In the genomic region with DNA sequence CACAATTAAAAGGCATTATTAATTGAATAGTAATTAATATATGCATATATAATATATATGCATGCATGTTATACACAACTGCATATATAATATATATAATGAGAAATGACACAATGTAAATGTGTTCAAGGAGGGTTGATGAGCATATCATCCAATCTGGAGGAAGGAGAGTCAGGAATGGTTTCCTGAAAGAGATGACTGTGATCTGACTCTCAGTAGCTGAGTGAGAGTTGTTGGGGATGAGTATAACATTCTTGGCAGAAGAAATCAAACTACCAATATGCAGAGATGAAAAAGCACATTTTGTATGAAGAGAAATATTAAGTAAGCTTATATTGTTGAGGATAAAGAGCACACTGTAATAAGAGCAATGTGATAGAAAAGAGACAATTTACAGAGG, we compare ENCODE assay signal across 20 cellular contexts. TPM values are rescaled to one million over a fixed set of nuclear protein-coding genes. Genes with fewer than 3 reads are reported as not detected.
DNase-seq lines count a peak whose midpoint lies in the region; ATAC-seq, FAIRE-seq and TF ChIP-seq lines count a peak whose summit lies in the region.
"Had no signal": no experiment of that assay in that cellular context is flagged by ENCODE, and none has a peak within 500 bp of the region (broad histone marks: within the 10 kb centered on the region; RNA-seq: fewer than 3 reads in every experiment).

No MANE protein-coding gene starts in this region.

- H4K5ac ChIP-seq in IMR-90 (ENCODE audit: low read depth, low read length) = no peak overlapping the region

- no peak overlapping the region for H2AFZ ChIP-seq in IMR-90 (replicated peaks; ENCODE audit: low read length, poor library complexity)

- dilution Hi-C loops in IMR-90 (cut with HindIII; ENCODE audit: low sequenced_read_pairs, unreplicated experiment) = no loop called here

- no peak overlapping the region for H3K18ac ChIP-seq in IMR-90 (ENCODE audit: low read depth, low read length)

- no peak for TF ChIP-seq CTCF in IMR-90 (conservative IDR thresholded peaks at IDR 0.05; ENCODE audit: low read depth, low read length)
- TF ChIP-seq CTCF in bronchial epithelial cell (IDR thresholded peaks at IDR 0.05; ENCODE audit: insufficient read depth, low read length, severe bottlenecking) = no peak
- TF ChIP-seq CTCF in Peyer's patch (IDR thresholded peaks at IDR 0.05) = no peak

- no TSS peak for BruUV-seq in IMR-90 (replicated peaks; lab: Mats Ljungman, UMichigan)

- TF ChIP-seq RAD21 in IMR-90 (IDR thresholded peaks at IDR 0.05; ENCODE audit: low read length) = no peak

- no peaks in the 10 kb centered on the region for H3K9me1 ChIP-seq in IMR-90 (ENCODE audit: insufficient read depth, low read length)

- no peak overlapping the region for H3K4me2 ChIP-seq in IMR-90 (ENCODE audit: low read depth, low read length)

- no peaks in the 10 kb centered on the region for H3K9me3 ChIP-seq in IMR-90 (ENCODE audit: control insufficient read depth, insufficient read depth, low read length)
- no peaks in the 10 kb centered on the region for H3K9me3 ChIP-seq in Peyer's patch

- DNase-seq in AG20443 (ENCODE audit: low spot score) (peak; percentile 12), IMR-90 (peak; percentile 43), bronchial epithelial cell (ENCODE audit: low read depth) (peak; percentile 22), iris pigment epithelial cell (ENCODE audit: low read depth) (peak; percentile 11), Peyer's patch (no peak), NCI-H1694 (lab: John Stamatoyannopoulos, UW) (no peak), RPMI8226 (no peak)
- DNase-seq in activated CD4-positive, alpha-beta T cell treated with anti-CD3 and anti-CD28 coated beads, Interleukin-2, amount 50 U/mL, for 4 hours = no peak
- DNase-seq: AML-193; DMS 273 treated with DMSO at 0.1 percent for 48 hours; NCI-H1105 treated with DMSO at 0.1 percent for 48 hours; NCI-H187 treated with DMSO at 0.1 percent for 48 hours; NCI-H446; NCI-H69; NK-92 treated with Interleukin-12 subunit alpha and Interleukin-12 subunit beta, amount 100 ng/mL, for 24 hours had no signal

- H3K27me3 ChIP-seq in IMR-90 (ENCODE audit: control insufficient read depth, insufficient read depth, low read length) (no peaks in the 10 kb centered on the region), bronchial epithelial cell (ENCODE audit: control insufficient read depth, insufficient read depth, low read length) (no peaks in the 10 kb centered on the region), Peyer's patch (no peaks in the 10 kb centered on the region)

- H3K27ac ChIP-seq in IMR-90 (ENCODE audit: insufficient read depth, low read length) (no peak overlapping the region), Peyer's patch (no peak overlapping the region)
- H3K27ac ChIP-seq: SK-N-MC had no signal

- no peaks in the 10 kb centered on the region for H3K36me3 ChIP-seq in IMR-90 (ENCODE audit: control insufficient read depth, insufficient read depth, low read length)
- no peaks in the 10 kb centered on the region for H3K36me3 ChIP-seq in bronchial epithelial cell (ENCODE audit: control insufficient read depth, insufficient read depth, low read length)
- no peaks in the 10 kb centered on the region for H3K36me3 ChIP-seq in Peyer's patch

- CTCF ChIA-PET in IMR-90 (lab: Yijun Ruan, JAX) = no interaction called here

- H3K4me1 ChIP-seq in IMR-90 (ENCODE audit: control insufficient read depth, insufficient read depth, low read length) = peaks cover 2% of the 10 kb centered on the region; the same call in 1 of the 2 replicates
- H3K4me1 ChIP-seq in Peyer's patch = no peaks in the 10 kb centered on the region

- H3K79me1 ChIP-seq in IMR-90 (ENCODE audit: low read depth in 1 of 2, low read length in 2 of 2) = no peaks in the 10 kb centered on the region

- no peak overlapping the region for H3K23ac ChIP-seq in IMR-90 (ENCODE audit: low read depth, low read length)

- no peak overlapping the region for H3K56ac ChIP-seq in IMR-90 (ENCODE audit: extremely low read depth, insufficient read depth, low read length)

- TF ChIP-seq POLR2A in IMR-90 (IDR thresholded peaks at IDR 0.05; ENCODE audit: low read depth, low read length) (no peak), Peyer's patch (IDR thresholded peaks at IDR 0.05) (no peak)

- H2BK20ac ChIP-seq in IMR-90 (ENCODE audit: low read depth, low read length) = no peak overlapping the region

- H3K4ac ChIP-seq in IMR-90 (ENCODE audit: low read depth, low read length) = no peak overlapping the region

- no peak for FAIRE-seq in bronchial epithelial cell (lab: Jason Lieb, UNC)
- FAIRE-seq: HTR-8/SVneo had no signal

- H3K14ac ChIP-seq in IMR-90 (replicated peaks; ENCODE audit: low read depth, low read length) = no peak overlapping the region

- no peak for ATAC-seq in IMR-90 (ENCODE audit: low read depth)

- in situ Hi-C loops in IMR-90 (cut with MboI; ENCODE audit: low sequenced_read_pairs) = no loop called here

- no peak overlapping the region for H2AK5ac ChIP-seq in IMR-90 (ENCODE audit: low read depth, low read length)

- no peak overlapping the region for H4K8ac ChIP-seq in IMR-90 (ENCODE audit: low read depth in 2 of 2, low read length in 2 of 2)

- H4K20me1 ChIP-seq in IMR-90 (ENCODE audit: insufficient read depth, low read length) = no peaks in the 10 kb centered on the region

- no peak overlapping the region for H2BK15ac ChIP-seq in IMR-90 (ENCODE audit: low read depth, low read length)

- intact Hi-C loops in IMR-90 (cut with micrococcal nuclease) = no loop called here

- no peak overlapping the region for H2BK5ac ChIP-seq in IMR-90 (ENCODE audit: low read depth, low read length, poor library complexity, severe bottlenecking)

- H3K9ac ChIP-seq in IMR-90 (ENCODE audit: low read depth, low read length) = no peak overlapping the region

- no peak overlapping the region for H2BK120ac ChIP-seq in IMR-90 (ENCODE audit: low read depth, low read length)

- no peak overlapping the region for H4K91ac ChIP-seq in IMR-90 (ENCODE audit: insufficient read depth, low read depth, low read length)

- POLR2A ChIA-PET in IMR-90 (lab: Charles Lee; ENCODE audit: unreplicated experiment) = no interaction called here

- H3K4me3 ChIP-seq in IMR-90 (ENCODE audit: insufficient read depth, low read depth, low read length) (no peak overlapping the region), bronchial epithelial cell (ENCODE audit: low read depth, low read length) (no peak overlapping the region), Peyer's patch (no peak overlapping the region)
- H3K4me3 ChIP-seq: SK-N-MC had no signal

- H2AK9ac ChIP-seq in IMR-90 (replicated peaks; ENCODE audit: low read depth, low read length, poor library complexity) = no peak overlapping the region

TF ChIP-seq in IMR-90, 13 proteins besides CTCF, POLR2A, EP300 and RAD21:
- TF ChIP-seq FOS (IDR thresholded peaks at IDR 0.05; ENCODE audit: low read depth, low read length) (no peak), MAFK (IDR thresholded peaks at IDR 0.05; ENCODE audit: low read depth, low read length) (no peak), MAZ (IDR thresholded peaks at IDR 0.05; ENCODE audit: borderline replicate concordance, low read depth, low read length) (no peak), SMC3 (IDR thresholded peaks at IDR 0.05; ENCODE audit: low read depth, low read length) (no peak), CEBPB (IDR thresholded peaks at IDR 0.05; ENCODE audit: low read depth, low read length) (no peak), NFE2L2 (IDR thresholded peaks at IDR 0.05; ENCODE audit: low read depth, low read length) (no peak), RFX5 (IDR thresholded peaks at IDR 0.05; ENCODE audit: low read depth, low read length) (no peak), BHLHE40 (IDR thresholded peaks at IDR 0.05; ENCODE audit: low read depth, low read length) (no peak), CHD1 (IDR thresholded peaks at IDR 0.05; ENCODE audit: low read depth, low read length) (no peak), MXI1 (IDR thresholded peaks at IDR 0.05; ENCODE audit: borderline replicate concordance, low read depth, low read length) (no peak), RCOR1 (IDR thresholded peaks at IDR 0.05; ENCODE audit: insufficient replicate concordance, low read length) (no peak)
- TF ChIP-seq, protein P1, sequence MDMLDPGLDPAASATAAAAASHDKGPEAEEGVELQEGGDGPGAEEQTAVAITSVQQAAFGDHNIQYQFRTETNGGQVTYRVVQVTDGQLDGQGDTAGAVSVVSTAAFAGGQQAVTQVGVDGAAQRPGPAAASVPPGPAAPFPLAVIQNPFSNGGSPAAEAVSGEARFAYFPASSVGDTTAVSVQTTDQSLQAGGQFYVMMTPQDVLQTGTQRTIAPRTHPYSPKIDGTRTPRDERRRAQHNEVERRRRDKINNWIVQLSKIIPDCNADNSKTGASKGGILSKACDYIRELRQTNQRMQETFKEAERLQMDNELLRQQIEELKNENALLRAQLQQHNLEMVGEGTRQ (IDR thresholded peaks at IDR 0.05; ENCODE audit: low read depth, low read length) = no peak
- TF ChIP-seq, protein P2, sequence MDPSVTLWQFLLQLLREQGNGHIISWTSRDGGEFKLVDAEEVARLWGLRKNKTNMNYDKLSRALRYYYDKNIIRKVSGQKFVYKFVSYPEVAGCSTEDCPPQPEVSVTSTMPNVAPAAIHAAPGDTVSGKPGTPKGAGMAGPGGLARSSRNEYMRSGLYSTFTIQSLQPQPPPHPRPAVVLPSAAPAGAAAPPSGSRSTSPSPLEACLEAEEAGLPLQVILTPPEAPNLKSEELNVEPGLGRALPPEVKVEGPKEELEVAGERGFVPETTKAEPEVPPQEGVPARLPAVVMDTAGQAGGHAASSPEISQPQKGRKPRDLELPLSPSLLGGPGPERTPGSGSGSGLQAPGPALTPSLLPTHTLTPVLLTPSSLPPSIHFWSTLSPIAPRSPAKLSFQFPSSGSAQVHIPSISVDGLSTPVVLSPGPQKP (IDR thresholded peaks at IDR 0.05; ENCODE audit: borderline replicate concordance, low read depth, low read length) = no peak

RNA-seq across cellular contexts. Expression of a gene that starts 37.3 kb away (rescaled TPM):
- total RNA-seq in IMR-90 (2012; rRNA removed) = not detected in 2 replicates
- not detected in 2 replicates for polyA plus RNA-seq in IMR-90 (2012; rRNA removed)
- polyA plus RNA-seq in IMR-90 (2012; cell fraction: cytosol; rRNA removed) = not detected in 2 replicates
- polyA plus RNA-seq in IMR-90 (2012; cell fraction: nucleus; rRNA removed; ENCODE audit: low replicate concordance) = not detected in 2 replicates
- not detected in 2 replicates for total RNA-seq in bronchial epithelial cell
- total RNA-seq in Peyer's patch = not detected
- total RNA-seq: H4, LHCN-M2 had no signal
- polyA plus RNA-seq: CD14-positive monocyte had no signal

RNA-seq across cellular contexts. Expression of a gene that starts 52.4 kb away (rescaled TPM):
- not detected in 2 replicates for total RNA-seq in IMR-90 (2012; rRNA removed)
- polyA plus RNA-seq in IMR-90 (2012; rRNA removed) = not detected in 2 replicates
- polyA plus RNA-seq in IMR-90 (2012; cell fraction: cytosol; rRNA removed) = not detected in 2 replicates
- not detected in 2 replicates for polyA plus RNA-seq in IMR-90 (2012; cell fraction: nucleus; rRNA removed; ENCODE audit: low replicate concordance)
- total RNA-seq in bronchial epithelial cell = not detected in 2 replicates
- total RNA-seq in Peyer's patch = not detected
- total RNA-seq: H4, LHCN-M2 had no signal
- polyA plus RNA-seq: CD14-positive monocyte had no signal

Comparison
In these comparisons a context has a peak if more than half of its experiments do, and no peak if none do; other contexts are left out.
1. DNase-seq: peak in AG20443 (single experiment), IMR-90 (single experiment), bronchial epithelial cell (single experiment) and iris pigment epithelial cell (single experiment); none in Peyer's patch (0 of 3), NCI-H1694 (single experiment), RPMI8226 (single experiment) and activated CD4-positive, alpha-beta T cell treated with anti-CD3 and anti-CD28 coated beads, Interleukin-2, amount 50 U/mL, for 4 hours (0 of 2).